16 cellular contexts compared by ENCODE assay signal in the genomic region with DNA sequence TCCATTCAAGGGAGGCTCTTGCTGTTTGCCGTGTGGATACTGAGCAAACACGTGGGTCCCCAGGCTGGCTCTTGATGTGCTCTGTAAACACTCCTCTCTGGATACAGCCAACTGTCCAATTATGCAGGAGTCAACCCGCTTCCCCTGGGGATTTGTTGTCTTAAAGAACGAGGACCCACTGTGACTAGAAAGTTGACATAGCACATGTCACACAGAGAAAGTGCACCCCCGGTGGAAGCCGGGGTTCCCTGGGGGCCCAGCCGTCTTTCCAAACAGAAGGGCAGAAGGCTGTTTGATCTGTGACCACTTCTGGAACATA.
DNase-seq lines count a peak whose midpoint lies in the region; ATAC-seq and TF ChIP-seq lines count a peak whose summit lies in the region.
"Had no signal": no experiment of that assay in that cellular context is flagged by ENCODE, and none has a peak within 500 bp of the region (broad histone marks: within the 10 kb centered on the region; RNA-seq: fewer than 3 reads in every experiment).

No MANE protein-coding gene starts in this region.

- no peaks in the 10 kb centered on the region for H3K36me3 ChIP-seq in BLaER1 treated with 17β-estradiol and CSF1 and Interleukin-3, amounts not matched to agents 10 nM and 100 nM
- H3K36me3 ChIP-seq in effector memory CD4-positive, alpha-beta T cell (ENCODE audit: control insufficient read depth, insufficient read depth, low read length) = no peaks in the 10 kb centered on the region

- H3K4me1 ChIP-seq in BLaER1 treated with 17β-estradiol and CSF1 and Interleukin-3, amounts not matched to agents 10 nM and 100 nM = peaks cover 0 to 34% (median 21%) of the 10 kb centered on the region in 10 experiments; a peak in 16 of 20 replicates
- no peaks in the 10 kb centered on the region for H3K4me1 ChIP-seq in effector memory CD4-positive, alpha-beta T cell (ENCODE audit: control insufficient read depth, insufficient read depth, low read length, poor library complexity, severe bottlenecking)

- H3K9ac ChIP-seq in BLaER1 treated with 17β-estradiol and CSF1 and Interleukin-3, amounts not matched to agents 10 nM and 100 nM = peak overlapping the region in 1 of 11 experiments; percentile 35; a peak in 2 of 22 replicates

- no peak overlapping the region for H3K4me3 ChIP-seq in BLaER1 treated with 17β-estradiol and CSF1 and Interleukin-3, amounts not matched to agents 10 nM and 100 nM
- H3K4me3 ChIP-seq in effector memory CD4-positive, alpha-beta T cell (ENCODE audit: insufficient read depth, low read depth, low read length, poor library complexity, severe bottlenecking) = no peak overlapping the region
- H3K4me3 ChIP-seq: K562 had no signal

- peak; percentile 54 for DNase-seq in NCI-H128 (lab: John Stamatoyannopoulos, UW; ENCODE audit: unreplicated experiment)
- peak; percentile 89 for DNase-seq in NCI-H345 treated with DMSO at 0.1 percent for 48 hours (lab: John Stamatoyannopoulos, UW; ENCODE audit: unreplicated experiment)
- peak; percentile 52 for DNase-seq in left lobe of liver (ENCODE audit: low spot score)
- no peak for DNase-seq in iPS-NIHi7 (ENCODE audit: extremely low spot score)
- no peak for DNase-seq in GM13977 (ENCODE audit: low spot score)
- DNase-seq in effector memory CD4-positive, alpha-beta T cell = no peak
- DNase-seq: activated naive CD8-positive, alpha-beta T cell treated with anti-CD3 and anti-CD28 coated beads for 36 hours; cerebellar nuclear complex; NCI-H226; SIG-M5; stimulated activated CD4-positive, alpha-beta T cell treated with anti-CD3 and anti-CD28 coated beads, Interleukin-1b, Interleukin-23, amount 100 ng/mL, for 48 hours; stimulated activated CD8-positive, alpha-beta memory T cell treated with anti-CD3 and anti-CD28 coated beads, Interleukin-4, amount 100 ng/mL, for 48 hours had no signal

- H3K27me3 ChIP-seq in BLaER1 treated with 17β-estradiol and CSF1 and Interleukin-3, amounts not matched to agents 10 nM and 100 nM = 0 out of 22 replicates have a peak, but pooled peaks cover 0 to 6% (median 0%) of the 10 kb centered on the region in 11 experiments
- no peaks in the 10 kb centered on the region for H3K27me3 ChIP-seq in effector memory CD4-positive, alpha-beta T cell (replicated peaks; ENCODE audit: control insufficient read depth, insufficient read depth, low read length, poor library complexity, severe bottlenecking)

- H4K20me1 ChIP-seq in BLaER1 treated with 17β-estradiol and CSF1 and Interleukin-3, amounts not matched to agents 10 nM and 100 nM = no peaks in the 10 kb centered on the region

- H3K27ac ChIP-seq in BLaER1 treated with 17β-estradiol and CSF1 and Interleukin-3, amounts not matched to agents 10 nM and 100 nM = peak overlapping the region in 3 of 11 experiments; percentile 10 to 31 (median 18); a peak in 4 of 22 replicates
- no peak overlapping the region for H3K27ac ChIP-seq in effector memory CD4-positive, alpha-beta T cell (ENCODE audit: insufficient read depth, low read length, poor library complexity, severe bottlenecking)
- H3K27ac ChIP-seq: epithelial cell of prostate had no signal

- peak overlapping the region in 10 of 11 experiments; percentile 31 to 87 (median 72); a peak in 19 of 22 replicates for H3K4me2 ChIP-seq in BLaER1 treated with 17β-estradiol and CSF1 and Interleukin-3, amounts not matched to agents 10 nM and 100 nM

- no peaks in the 10 kb centered on the region for H3K9me3 ChIP-seq in BLaER1 treated with 17β-estradiol and CSF1 and Interleukin-3, amounts not matched to agents 10 nM and 100 nM (replicated peaks in 1 of 11)
- H3K9me3 ChIP-seq in effector memory CD4-positive, alpha-beta T cell (ENCODE audit: control insufficient read depth, low read length) = no peaks in the 10 kb centered on the region

- in situ Hi-C loops in GM13977 (cut with MboI; ENCODE audit: low pct_unique_long_range_greater_than_20kb, low sequenced_read_pairs, unreplicated experiment) = loop anchor here (10.0 kb wide), 1 partner anchor 211 kb away; no protein-coding TSS in a partner anchor

- no peak for TF ChIP-seq CTCF in GM13977 (IDR thresholded peaks at IDR 0.05; ENCODE audit: extremely low read depth, insufficient read depth, missing control alignments)

- ATAC-seq in left lobe of liver (peak; percentile 79), HG02884 (IDR thresholded peaks at IDR 0.05; ENCODE audit: unreplicated experiment) (no peak)
- ATAC-seq: K562 had no signal

Comparison
In these comparisons a context has a peak if more than half of its experiments do, and no peak if none do; other contexts are left out.
1. DNase-seq: peak in NCI-H128 (single experiment), NCI-H345 treated with DMSO at 0.1 percent for 48 hours (single experiment) and left lobe of liver (single experiment); none in iPS-NIHi7 (single experiment), GM13977 (single experiment) and effector memory CD4-positive, alpha-beta T cell (0 of 3).